ENCODE assay signal across 24 cellular contexts in the genomic region with DNA sequence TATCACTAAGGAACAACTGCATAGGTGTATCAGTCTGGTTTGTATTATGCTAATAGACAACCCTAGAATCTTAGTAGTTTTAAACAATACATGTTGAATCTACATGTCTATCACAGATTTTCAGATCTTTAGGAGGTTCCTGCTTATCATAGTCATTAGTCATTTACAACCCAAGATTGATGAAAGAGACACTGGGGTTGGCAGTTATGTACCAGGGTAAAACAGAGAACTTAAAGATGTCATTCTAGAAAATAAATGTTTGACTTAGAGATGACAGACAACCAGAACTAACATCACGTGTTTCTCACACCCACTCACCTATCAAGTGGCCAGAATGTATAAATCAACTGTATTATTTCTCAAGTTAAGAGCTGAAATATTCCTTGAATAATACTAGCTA.
"Had no signal": no experiment of that assay in that cellular context is flagged by ENCODE, and none has a peak within 500 bp of the region (broad histone marks: within the 10 kb centered on the region; RNA-seq: fewer than 3 reads in every experiment).

No MANE protein-coding gene starts in this region.

- DNase-seq: IMR-90; Kasumi-1; MM.1S; NCI-H1092 treated with DMSO at 0.1 percent for 48 hours; NCI-H1436; NCI-H187; NCI-H2029; NCI-H2081 treated with DMSO at 0.1 percent for 48 hours; NCI-H2171; NCI-H226; NCI-H446; NCI-H510A; NCI-H524 treated with DMSO at 0.1 percent for 48 hours; NCI-H69; NCI-H774; NK-92 treated with Interleukin-12 subunit alpha and Interleukin-12 subunit beta, amount 100 ng/mL, for 24 hours; OCI-M1; Right ventricle myocardium superior; RPMI8226; SIG-M5 had no signal

- H3K9me3 ChIP-seq: SJSA1 had no signal

- H3K4me1 ChIP-seq: SJSA1 had no signal

- ATAC-seq: HepG2 had no signal

- H3K27ac ChIP-seq: KMS-11, SJSA1, SK-N-MC had no signal

- H3K27me3 ChIP-seq: SJSA1 had no signal

- H3K36me3 ChIP-seq: SJSA1 had no signal

- H3K9ac ChIP-seq: KMS-11 had no signal

- H3K4me2 ChIP-seq: KMS-11 had no signal

- H3K4me3 ChIP-seq: SJSA1, SK-N-MC had no signal
